In genomic region chr6:119116712-119117281, GRCh38 we compare ENCODE assay signal across 17 cellular contexts. TPM values are rescaled to one million over a fixed set of nuclear protein-coding genes. Genes with fewer than 3 reads are reported as not detected.
DNase-seq lines count a peak whose midpoint lies in the region; ATAC-seq and TF ChIP-seq lines count a peak whose summit lies in the region.
"Had no signal": no experiment of that assay in that cellular context is flagged by ENCODE, and none has a peak within 500 bp of the region (broad histone marks: within the 10 kb centered on the region; RNA-seq: fewer than 3 reads in every experiment).

No MANE protein-coding gene starts in this region.

- no peak overlapping the region for H3K27ac ChIP-seq in tibial artery
- H3K27ac ChIP-seq: pancreas, SJSA1 had no signal

- H3K27me3 ChIP-seq in tibial artery: no peaks in the 10 kb centered on the region
- H3K27me3 ChIP-seq: pancreas, SJSA1 had no signal

- peaks cover 0 to 8% (median 0%) of the 10 kb centered on the region in 4 donors for H3K4me1 ChIP-seq in tibial artery
- H3K4me1 ChIP-seq: pancreas, SJSA1 had no signal

- H3K4me3 ChIP-seq in AG09309 (ENCODE audit: control insufficient read depth, low read depth, low read length) (no peak overlapping the region), fibroblast of villous mesenchyme (ENCODE audit: low read depth, low read length) (no peak overlapping the region), tibial artery (no peak overlapping the region)
- H3K4me3 ChIP-seq: pancreas, SJSA1 had no signal

- H3K36me3 ChIP-seq in tibial artery: no peaks in the 10 kb centered on the region
- H3K36me3 ChIP-seq: pancreas, SJSA1 had no signal

- H3K9me3 ChIP-seq in tibial artery: no peaks in the 10 kb centered on the region
- H3K9me3 ChIP-seq: pancreas, SJSA1 had no signal

- DNase-seq in AG09309 (ENCODE audit: low read depth) (no peak), SK-N-DZ (ENCODE audit: low spot score) (peak; percentile 32), fibroblast of villous mesenchyme (ENCODE audit: low read depth) (no peak), mucosa of gallbladder (ENCODE audit: low spot score) (no peak), tibial artery (no peak)
- DNase-seq: activated CD4-positive, alpha-beta T cell treated with anti-CD3 and anti-CD28 coated beads for 1 hour; activated gamma-delta T cell treated with Interleukin-2 at 50 U/mL for 16 hours; CD4-positive, alpha-beta memory T cell; central memory CD4-positive, alpha-beta T cell; left ventricle myocardium superior; NCI-H524 treated with DMSO at 0.1 percent for 48 hours; pancreas; stimulated activated naive B cell treated with anti-CD40 and anti-IgM and Interleukin-4, amounts not matched to agents 10 μg/mL and 1 μg/mL and 100 μg/mL, for 72 hours had no signal

- ATAC-seq in GM19328 (IDR thresholded peaks at IDR 0.05; ENCODE audit: unreplicated experiment) (no peak), GM21825 (IDR thresholded peaks at IDR 0.05; ENCODE audit: unreplicated experiment) (no peak)
- ATAC-seq: left ventricle myocardium superior; pancreas; stimulated activated naive B cell treated with anti-CD40 and anti-IgM and Interleukin-4, amounts not matched to agents 10 μg/mL and 1 μg/mL and 100 μg/mL, for 72 hours had no signal

- TF ChIP-seq CTCF in AG09309 (IDR thresholded peaks at IDR 0.05; ENCODE audit: control insufficient read depth, insufficient read depth, low read depth, low read length, missing control alignments) (peak; percentile 18), GM12874 (IDR thresholded peaks at IDR 0.05; ENCODE audit: insufficient read depth, low read depth, low read length) (peak; percentile 37; the same call in 1 of the 2 replicates), fibroblast of villous mesenchyme (IDR thresholded peaks at IDR 0.05; ENCODE audit: insufficient read depth, low read depth, low read length) (peak; percentile 38), tibial artery (IDR thresholded peaks at IDR 0.05) (no peak)

- intact Hi-C loops in tibial artery (cut with DNase I; ENCODE audit: low total_unique reads): no loop called here

RNA-seq across cellular contexts. Expression of gene FAM184A, which starts 38.3 kb away (rescaled TPM):
- 39.9 and 40.4 TPM in 2 replicates for polyA plus RNA-seq in SK-N-DZ (2014; cell fraction: cytosol; rRNA removed)
- polyA plus RNA-seq in SK-N-DZ (2014; cell fraction: nucleus; rRNA removed): 61.1 and 73.1 TPM in 2 replicates
- total RNA-seq in fibroblast of villous mesenchyme: under 0.01 TPM in 2 replicates
- total RNA-seq in mucosa of gallbladder: 1.0 TPM
- total RNA-seq: SJSA1 had no signal

Comparison
In these comparisons a context has a peak if more than half of its experiments do, and no peak if none do; other contexts are left out.
1. CTCF ChIP-seq: peak in AG09309 (single experiment), GM12874 (single experiment) and fibroblast of villous mesenchyme (single experiment); none in tibial artery (0 of 2).